In the genomic region with DNA sequence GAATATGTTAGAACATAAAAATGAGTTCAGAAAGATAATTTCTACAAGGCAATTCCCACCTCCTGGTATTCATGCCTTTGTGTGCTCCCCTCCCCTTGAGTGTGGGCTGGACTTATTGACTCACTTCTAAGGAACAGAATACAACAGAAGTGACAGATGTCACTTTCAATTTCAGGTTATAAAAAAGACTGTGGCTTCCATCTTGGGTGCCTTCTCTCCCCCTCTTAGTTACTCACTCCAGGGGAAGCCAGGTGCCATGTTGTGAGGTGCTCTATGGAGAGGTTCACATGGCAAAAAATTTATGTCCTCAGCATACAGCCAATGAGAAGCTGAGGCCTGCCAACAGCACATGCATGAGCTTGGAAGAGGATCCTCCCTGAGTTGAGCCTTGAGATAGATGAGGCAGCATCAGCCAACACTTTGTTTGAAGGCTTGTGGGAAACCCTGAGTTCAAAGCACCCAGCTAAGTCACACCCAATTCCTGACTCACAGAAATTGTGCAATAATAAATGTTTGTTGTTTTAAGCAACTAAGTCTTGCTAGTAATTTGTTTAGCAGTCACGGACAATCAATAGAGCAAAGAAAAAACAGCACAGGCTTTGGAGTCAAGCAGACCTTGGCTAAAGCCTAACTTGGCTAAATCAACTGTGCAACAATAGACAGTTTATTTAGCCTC, we compare ENCODE assay signal across 11 cellular contexts.
DNase-seq lines count a peak whose midpoint lies in the region; ATAC-seq and TF ChIP-seq lines count a peak whose summit lies in the region.
"Had no signal": no experiment of that assay in that cellular context is flagged by ENCODE, and none has a peak within 500 bp of the region (broad histone marks: within the 10 kb centered on the region; RNA-seq: fewer than 3 reads in every experiment).

No MANE protein-coding gene starts in this region.

- no peak for TF ChIP-seq EP300 in Ishikawa (IDR thresholded peaks at IDR 0.05; ENCODE audit: borderline replicate concordance)

- TF ChIP-seq CTCF in body of pancreas (IDR thresholded peaks at IDR 0.05) (no peak), progenitor cell of endocrine pancreas (IDR thresholded peaks at IDR 0.05; ENCODE audit: unreplicated experiment) (no peak)

- 35 to 36% methylated on average over 1 of the region's 1 CpG for WGBS in body of pancreas, 2 donors

- intact Hi-C loops in body of pancreas (cut with DNase I), result no loop called here

- TF ChIP-seq POLR2A in body of pancreas (IDR thresholded peaks at IDR 0.05), result no peak

- H3K4me3 Mint-ChIP-seq in progenitor cell of endocrine pancreas (ENCODE audit: low read depth), result no peak overlapping the region

- H3K36me3 Mint-ChIP-seq in progenitor cell of endocrine pancreas (ENCODE audit: insufficient read depth), result no peaks in the 10 kb centered on the region
- H3K36me3 Mint-ChIP-seq: naive B cell had no signal

- no peak overlapping the region for H3K27ac ChIP-seq in body of pancreas

- no peaks in the 10 kb centered on the region for H3K9me3 ChIP-seq in body of pancreas

- TF ChIP-seq RAD21 in Ishikawa (IDR thresholded peaks at IDR 0.05; ENCODE audit: low read depth), result no peak

- no peaks in the 10 kb centered on the region for H3K4me1 ChIP-seq in body of pancreas

- no peak overlapping the region for H3K27ac Mint-ChIP-seq in progenitor cell of endocrine pancreas
- H3K27ac Mint-ChIP-seq: naive B cell had no signal

- peaks cover 8% of the 10 kb centered on the region for H3K4me1 Mint-ChIP-seq in progenitor cell of endocrine pancreas (ENCODE audit: low read depth)
- H3K4me1 Mint-ChIP-seq: naive B cell had no signal

- DNase-seq in DMS53 treated with DMSO at 0.1 percent for 48 hours (lab: John Stamatoyannopoulos, UW; ENCODE audit: unreplicated experiment) (peak; percentile 27), body of pancreas (no peak), kidney glomerular epithelial cell (lab: John Stamatoyannopoulos, UW) (peak; percentile 76), ecto neural progenitor cell (ENCODE audit: low spot score) (no peak), progenitor cell of endocrine pancreas (ENCODE audit: low spot score, unreplicated experiment) (no peak)
- DNase-seq in stimulated activated CD4-positive, alpha-beta T cell treated with anti-CD3 and anti-CD28 coated beads, Interleukin-4, amount 100 ng/mL, for 4 hours, result no peak
- DNase-seq: cerebellar nuclear complex, naive B cell, NCI-H2081 had no signal

- no peak overlapping the region for H3K4me3 ChIP-seq in body of pancreas

- H3K27me3 ChIP-seq in body of pancreas, result no peaks in the 10 kb centered on the region

- no peaks in the 10 kb centered on the region for H3K36me3 ChIP-seq in body of pancreas (replicated peaks in 1 of 2; ENCODE audit: insufficient read depth in 1 of 2, low read depth in 2 of 2)

- ATAC-seq in body of pancreas, result peak; percentile 45
- no peak for ATAC-seq in HG02973 (IDR thresholded peaks at IDR 0.05; ENCODE audit: unreplicated experiment)

- H3K9me3 Mint-ChIP-seq in progenitor cell of endocrine pancreas (ENCODE audit: low read depth), result peaks cover 3% of the 10 kb centered on the region

- peaks cover 2% of the 10 kb centered on the region for H3K27me3 Mint-ChIP-seq in progenitor cell of endocrine pancreas

TF ChIP-seq in Ishikawa, 13 proteins besides CTCF, POLR2A, EP300 and RAD21:
- TF ChIP-seq, protein P1, sequence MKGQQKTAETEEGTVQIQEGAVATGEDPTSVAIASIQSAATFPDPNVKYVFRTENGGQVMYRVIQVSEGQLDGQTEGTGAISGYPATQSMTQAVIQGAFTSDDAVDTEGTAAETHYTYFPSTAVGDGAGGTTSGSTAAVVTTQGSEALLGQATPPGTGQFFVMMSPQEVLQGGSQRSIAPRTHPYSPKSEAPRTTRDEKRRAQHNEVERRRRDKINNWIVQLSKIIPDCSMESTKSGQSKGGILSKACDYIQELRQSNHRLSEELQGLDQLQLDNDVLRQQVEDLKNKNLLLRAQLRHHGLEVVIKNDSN (IDR thresholded peaks at IDR 0.05), result no peak
- peak; percentile 83 for TF ChIP-seq CEBPB (IDR thresholded peaks at IDR 0.05)
- TF ChIP-seq EGR1 (IDR thresholded peaks at IDR 0.05), result no peak
- TF ChIP-seq, protein P2, sequence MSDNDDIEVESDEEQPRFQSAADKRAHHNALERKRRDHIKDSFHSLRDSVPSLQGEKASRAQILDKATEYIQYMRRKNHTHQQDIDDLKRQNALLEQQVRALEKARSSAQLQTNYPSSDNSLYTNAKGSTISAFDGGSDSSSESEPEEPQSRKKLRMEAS (IDR thresholded peaks at IDR 0.05), result no peak
TF ChIP-seq in Ishikawa: peak in this region for 1.

Comparison
In these comparisons a context has a peak if more than half of its experiments do, and no peak if none do; other contexts are left out.
1. DNase-seq: peak in DMS53 treated with DMSO at 0.1 percent for 48 hours (single experiment) and kidney glomerular epithelial cell (single experiment); none in body of pancreas (0 of 4), ecto neural progenitor cell (single experiment), progenitor cell of endocrine pancreas (single experiment) and stimulated activated CD4-positive, alpha-beta T cell treated with anti-CD3 and anti-CD28 coated beads, Interleukin-4, amount 100 ng/mL, for 4 hours (0 of 2).